In the genomic region with DNA sequence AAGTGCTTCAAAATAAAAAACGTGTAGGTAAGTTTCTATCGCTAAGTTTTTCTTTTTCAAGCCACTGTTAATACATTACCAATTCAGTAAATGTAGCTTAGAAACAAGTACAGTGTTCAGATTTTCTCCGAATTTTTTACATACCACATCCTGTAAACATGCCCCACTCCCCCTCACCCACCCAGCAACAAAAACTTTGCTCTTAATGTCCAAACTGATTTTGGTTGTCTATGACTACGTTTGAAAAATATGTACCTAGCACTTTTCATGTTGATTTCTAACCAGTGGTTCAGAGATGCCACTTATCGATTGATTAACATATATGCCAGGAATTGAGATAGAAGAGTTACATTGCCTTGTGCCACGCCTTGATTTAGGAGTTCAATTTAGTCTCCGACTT, we compare ENCODE assay signal across 11 cellular contexts. TPM values are rescaled to one million over a fixed set of nuclear protein-coding genes. Genes with fewer than 3 reads are reported as not detected.
DNase-seq lines count a peak whose midpoint lies in the region; ATAC-seq, FAIRE-seq and TF ChIP-seq lines count a peak whose summit lies in the region.
"Had no signal": no experiment of that assay in that cellular context is flagged by ENCODE, and none has a peak within 500 bp of the region (broad histone marks: within the 10 kb centered on the region; RNA-seq: fewer than 3 reads in every experiment).

No MANE protein-coding gene starts in this region.

- TF ChIP-seq CTCF in fibroblast of villous mesenchyme (IDR thresholded peaks at IDR 0.05; ENCODE audit: insufficient read depth, low read depth, low read length) (no peak), progenitor cell of endocrine pancreas (IDR thresholded peaks at IDR 0.05; ENCODE audit: unreplicated experiment) (no peak), OCI-LY7 (conservative IDR thresholded peaks at IDR 0.05; ENCODE audit: low read length) (no peak), Peyer's patch (IDR thresholded peaks at IDR 0.05) (no peak)

- H3K36me3 ChIP-seq in OCI-LY7 (ENCODE audit: insufficient read depth, low read length): no peaks in the 10 kb centered on the region
- H3K36me3 ChIP-seq in Peyer's patch: no peaks in the 10 kb centered on the region
- H3K36me3 ChIP-seq: adrenal gland had no signal

- peaks cover 21% of the 10 kb centered on the region for H3K27me3 Mint-ChIP-seq in progenitor cell of endocrine pancreas

- no TSS peak for BruUV-seq in OCI-LY7 (replicated peaks; lab: Mats Ljungman, UMichigan)

- no peak overlapping the region for H3K4me2 ChIP-seq in OCI-LY7 (ENCODE audit: low read length)

- H4K20me1 ChIP-seq in OCI-LY7 (ENCODE audit: insufficient read depth, low read length): no peaks in the 10 kb centered on the region

- H3K9me3 Mint-ChIP-seq in progenitor cell of endocrine pancreas (ENCODE audit: low read depth): no peaks in the 10 kb centered on the region
- H3K9me3 Mint-ChIP-seq: memory B cell had no signal

- H3K9me3 ChIP-seq in OCI-LY7 (ENCODE audit: low read length) (no peaks in the 10 kb centered on the region), Peyer's patch (no peaks in the 10 kb centered on the region)
- H3K9me3 ChIP-seq: adrenal gland, testis had no signal

- peaks cover 4% of the 10 kb centered on the region for H3K4me1 Mint-ChIP-seq in progenitor cell of endocrine pancreas (ENCODE audit: low read depth)
- H3K4me1 Mint-ChIP-seq: memory B cell had no signal

- DNase-seq in GM19239 (ENCODE audit: insufficient read length, low spot score): no peak
- no peak for DNase-seq in fibroblast of villous mesenchyme (ENCODE audit: low read depth)
- DNase-seq in progenitor cell of endocrine pancreas (ENCODE audit: low spot score, unreplicated experiment): no peak
- no peak for DNase-seq in caudate nucleus (lab: John Stamatoyannopoulos, UW)
- DNase-seq in OCI-LY7 (ENCODE audit: low spot score): no peak
- no peak for DNase-seq in Peyer's patch
- DNase-seq: adrenal gland, testis had no signal

- H3K4me3 ChIP-seq in fibroblast of villous mesenchyme (ENCODE audit: low read depth, low read length) (peak overlapping the region; percentile 74), OCI-LY7 (ENCODE audit: low read depth, low read length, poor library complexity, severe bottlenecking) (no peak overlapping the region), Peyer's patch (peak overlapping the region in 2 of 4 donors; percentile 29 to 93)

- no peaks in the 10 kb centered on the region for H3K9me2 ChIP-seq in OCI-LY7 (ENCODE audit: insufficient read depth, low read length)

- no peak overlapping the region for H2AFZ ChIP-seq in OCI-LY7 (ENCODE audit: low read length)

- peak overlapping the region; percentile 44 for H3K4me3 Mint-ChIP-seq in progenitor cell of endocrine pancreas (ENCODE audit: low read depth)
- H3K4me3 Mint-ChIP-seq: memory B cell had no signal

- no peak overlapping the region for H3K27ac ChIP-seq in caudate nucleus (ENCODE audit: low read depth, low read length)
- no peak overlapping the region for H3K27ac ChIP-seq in OCI-LY7 (ENCODE audit: low read depth, low read length, poor library complexity, severe bottlenecking)
- H3K27ac ChIP-seq in Peyer's patch: no peak overlapping the region
- H3K27ac ChIP-seq: testis had no signal

- no peaks in the 10 kb centered on the region for H3K27me3 ChIP-seq in Peyer's patch
- H3K27me3 ChIP-seq: adrenal gland, testis had no signal

- ATAC-seq in HG03097 (IDR thresholded peaks at IDR 0.05; ENCODE audit: low FRiP score, unreplicated experiment): peak; percentile 28
- no peak for ATAC-seq in HG03520 (IDR thresholded peaks at IDR 0.05; ENCODE audit: unreplicated experiment)

- no peaks in the 10 kb centered on the region for H3K36me3 Mint-ChIP-seq in progenitor cell of endocrine pancreas (ENCODE audit: insufficient read depth)
- H3K36me3 Mint-ChIP-seq: memory B cell had no signal

- H3K79me2 ChIP-seq in OCI-LY7 (ENCODE audit: insufficient read depth, low read depth, low read length): no peaks in the 10 kb centered on the region

- TF ChIP-seq POLR2A in Peyer's patch (IDR thresholded peaks at IDR 0.05): no peak

- peak; percentile 56 for FAIRE-seq in GM19239 (lab: Jason Lieb, UNC)

- no peaks in the 10 kb centered on the region for H3K4me1 ChIP-seq in OCI-LY7 (ENCODE audit: insufficient read depth, low read length, poor library complexity, severe bottlenecking)
- H3K4me1 ChIP-seq in Peyer's patch: no peaks in the 10 kb centered on the region

- intact Hi-C loops in OCI-LY7 (cut with micrococcal nuclease; ENCODE audit: unreplicated experiment): no loop called here

- H3K27ac Mint-ChIP-seq in progenitor cell of endocrine pancreas: no peak overlapping the region
- H3K27ac Mint-ChIP-seq: memory B cell had no signal

- CTCF ChIA-PET in OCI-LY7 (lab: Charles Lee; ENCODE audit: unreplicated experiment): no interaction called here

- POLR2A ChIA-PET in OCI-LY7 (lab: Charles Lee): no interaction called here

RNA-seq across cellular contexts. Expression of a gene that starts 0.7 kb away (rescaled TPM):
- total RNA-seq in fibroblast of villous mesenchyme (6.4 and 10.4 TPM in 2 replicates), progenitor cell of endocrine pancreas (7.1 and 8.2 TPM in 2 replicates), OCI-LY7 (2022) (0.39 and 0.61 TPM in 2 replicates), Peyer's patch (10 to 100 TPM in 3 of 4 donors, 1 to 10 TPM in 1; 5.0 to 28.2 (median 20.7) TPM)
- 0.10 TPM in 1 of 2 replicates, not detected in the other for total RNA-seq in OCI-LY7 (2014; rRNA removed; shearing (Covaris generic))
